Comparison of ENCODE assay signal across 19 cellular contexts in the genomic region with DNA sequence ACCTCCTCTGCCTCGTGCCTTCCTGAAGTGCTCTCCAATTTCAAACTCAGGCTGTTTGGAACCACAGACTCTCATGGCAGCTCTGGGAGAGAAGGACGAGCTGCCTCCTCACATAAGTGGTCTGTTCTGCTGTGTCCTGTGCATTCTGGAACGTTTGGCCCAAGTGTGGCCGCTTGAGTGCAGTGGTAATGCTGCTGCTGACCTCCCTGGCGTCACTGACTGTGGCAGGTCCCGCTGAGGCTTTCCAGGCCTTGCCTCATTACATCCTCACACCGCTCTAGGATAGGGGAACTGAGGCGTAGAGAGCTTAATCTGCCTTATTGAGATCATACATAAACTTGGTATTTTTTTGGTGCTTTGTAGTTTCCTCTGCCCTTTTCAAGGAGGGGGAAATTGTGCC. TPM values are rescaled to one million over a fixed set of nuclear protein-coding genes. Genes with fewer than 3 reads are reported as not detected.
DNase-seq lines count a peak whose midpoint lies in the region; ATAC-seq and TF ChIP-seq lines count a peak whose summit lies in the region.
"Had no signal": no experiment of that assay in that cellular context is flagged by ENCODE, and none has a peak within 500 bp of the region (broad histone marks: within the 10 kb centered on the region; RNA-seq: fewer than 3 reads in every experiment).

No MANE protein-coding gene starts in this region.

- WGBS in lung, 2 donors, result 79 to 88% methylated on average over 8 of the region's 8 CpGs
- WGBS in transverse colon (ENCODE audit: low coverage in 1 of 2), 2 donors, result 82 to 100% methylated on average over 1 to 8 of the region's 8 CpGs

- H3K4me1 ChIP-seq in left ventricle myocardium inferior (peaks cover 52% of the 10 kb centered on the region), lung (ENCODE audit: control insufficient read depth in 2 of 2, insufficient read depth in 2 of 2, low read length in 2 of 2) (peaks cover 6 to 17% of the 10 kb centered on the region in 2 donors), stomach smooth muscle (ENCODE audit: control insufficient read depth, insufficient read depth, low read length) (peaks cover 4% of the 10 kb centered on the region), transverse colon (peaks cover 0 to 24% (median under 1%) of the 10 kb centered on the region in 4 donors)

- H3K27ac ChIP-seq in left ventricle myocardium inferior (replicated peaks), result peak overlapping the region; percentile 78
- H3K27ac ChIP-seq in lung (ENCODE audit: low read depth in 1 of 2, low read length in 1 of 2), result peak overlapping the region; percentile 27 to 28
- peak overlapping the region; percentile 82 for H3K27ac ChIP-seq in stomach smooth muscle (ENCODE audit: low read length)
- H3K27ac ChIP-seq in transverse colon, result no peak overlapping the region
- H3K27ac ChIP-seq: PC-9 had no signal

- TF ChIP-seq POLR2A in transverse colon (IDR thresholded peaks at IDR 0.05), result no peak

- TF ChIP-seq EP300 in transverse colon (IDR thresholded peaks at IDR 0.05; ENCODE audit: low read depth), result no peak

- in situ Hi-C loops in transverse colon (cut with MboI; ENCODE audit: low pct_ligation_motif_present in 1 of 4, low pct_unique_long_range_greater_than_20kb in 1 of 4, low sequenced_read_pairs in 3 of 4), result no loop called here

- TF ChIP-seq CTCF in left ventricle myocardium inferior (IDR thresholded peaks at IDR 0.05; ENCODE audit: borderline replicate concordance), result no peak
- TF ChIP-seq CTCF in lung (IDR thresholded peaks at IDR 0.05; ENCODE audit: control extremely low read depth, extremely low read depth), result no peak
- no peak for TF ChIP-seq CTCF in transverse colon (IDR thresholded peaks at IDR 0.05)
- no peak for TF ChIP-seq CTCF in GM20000 (IDR thresholded peaks at IDR 0.05; ENCODE audit: extremely low read depth, missing control alignments)

- H3K36me3 ChIP-seq in left ventricle myocardium inferior, result no peaks in the 10 kb centered on the region
- H3K36me3 ChIP-seq in lung (ENCODE audit: control insufficient read depth in 2 of 2, insufficient read depth in 2 of 2, low read length in 2 of 2), result peaks cover 0 to 3% of the 10 kb centered on the region in 2 donors
- no peaks in the 10 kb centered on the region for H3K36me3 ChIP-seq in stomach smooth muscle (ENCODE audit: control insufficient read depth in 2 of 2, insufficient read depth in 2 of 2, low read length in 2 of 2)
- no peaks in the 10 kb centered on the region for H3K36me3 ChIP-seq in transverse colon

- H3K4me3 ChIP-seq in left ventricle myocardium inferior, result no peak overlapping the region
- H3K4me3 ChIP-seq in lung, result no peak overlapping the region
- H3K4me3 ChIP-seq in stomach smooth muscle (ENCODE audit: low read length in 2 of 2), result no peak overlapping the region
- H3K4me3 ChIP-seq in transverse colon, result no peak overlapping the region
- H3K4me3 ChIP-seq: GM12878, K562, PC-9 had no signal

- no peaks in the 10 kb centered on the region for H3K27me3 ChIP-seq in left ventricle myocardium inferior (ENCODE audit: low read depth)
- H3K27me3 ChIP-seq in lung (ENCODE audit: control insufficient read depth, insufficient read depth), result no peaks in the 10 kb centered on the region
- H3K27me3 ChIP-seq in stomach smooth muscle (ENCODE audit: control insufficient read depth in 1 of 2, insufficient read depth in 2 of 2, low read length in 2 of 2), result no peaks in the 10 kb centered on the region
- H3K27me3 ChIP-seq in transverse colon, result no peaks in the 10 kb centered on the region

- intact Hi-C loops in left ventricle myocardium inferior (cut with micrococcal nuclease) (no loop called here), transverse colon (cut with DNase I; ENCODE audit: low total_unique reads) (no loop called here)

- H3K9me3 ChIP-seq in left ventricle myocardium inferior (replicated peaks), result no peaks in the 10 kb centered on the region
- H3K9me3 ChIP-seq in lung (ENCODE audit: control insufficient read depth in 2 of 2, insufficient read depth in 1 of 2, low read length in 1 of 2), result no peaks in the 10 kb centered on the region
- no peaks in the 10 kb centered on the region for H3K9me3 ChIP-seq in stomach smooth muscle (ENCODE audit: control insufficient read depth in 2 of 2, low read length in 2 of 2)
- no peaks in the 10 kb centered on the region for H3K9me3 ChIP-seq in transverse colon

- H3K9ac ChIP-seq in stomach smooth muscle (ENCODE audit: low read length in 2 of 2), result no peak overlapping the region

- no peak for ATAC-seq in lung (ENCODE audit: insufficient read depth, low FRiP score)
- ATAC-seq: GM12878, K562 had no signal

- peak; percentile 37 for DNase-seq in activated CD8-positive, alpha-beta memory T cell treated with anti-CD3 and anti-CD28 coated beads for 24 hours
- no peak for DNase-seq in activated CD8-positive, alpha-beta memory T cell treated with anti-CD3 and anti-CD28 coated beads, Interleukin-2, amount 50 U/mL, for 48 hours
- DNase-seq in left ventricle myocardium inferior, result peak; percentile 44
- no peak for DNase-seq in lung (ENCODE audit: low spot score)
- DNase-seq in transverse colon, result no peak
- no peak for DNase-seq in NCI-H345 treated with DMSO at 0.1 percent for 48 hours (lab: John Stamatoyannopoulos, UW; ENCODE audit: unreplicated experiment)
- no peak for DNase-seq in GM20000 (ENCODE audit: low spot score)
- DNase-seq: 8988T; CD4-positive, alpha-beta memory T cell; DMS79 treated with DMSO at 0.1 percent for 48 hours; GOT3; NCI-H187 treated with DMSO at 0.1 percent for 48 hours; NCI-H2171 treated with DMSO at 0.1 percent for 48 hours; NCI-H510A; NCI-H774; PC-9 had no signal

RNA-seq across cellular contexts. Expression of gene CCDC92, which starts 14.2 kb away (rescaled TPM):
- total RNA-seq in left ventricle myocardium inferior, result 57.2 TPM
- 10 to 100 TPM; 17.7 to 43.9 TPM for total RNA-seq in lung
- polyA plus RNA-seq in lung, result 10 to 100 TPM; 25.8 to 55.5 TPM
- 10 to 100 TPM; 14.8 to 48.8 (median 21.1) TPM for total RNA-seq in transverse colon

RNA-seq across cellular contexts. Expression of gene ZNF664, which starts 14.6 kb away (rescaled TPM):
- 80.7 TPM for total RNA-seq in left ventricle myocardium inferior
- total RNA-seq in lung, result 100 to 1,000 TPM; 105 to 118 TPM
- 10 to 100 TPM; 31.7 to 34.3 TPM for polyA plus RNA-seq in lung
- total RNA-seq in transverse colon, result 100 to 1,000 TPM in 2 of 4 donors, 10 to 100 TPM in 2; 84.4 to 144 (median 103) TPM

Comparison
In these comparisons a context has a peak if more than half of its experiments do, and no peak if none do; other contexts are left out.
1. DNase-seq: peak in activated CD8-positive, alpha-beta memory T cell treated with anti-CD3 and anti-CD28 coated beads for 24 hours (single experiment) and left ventricle myocardium inferior (single experiment); none in activated CD8-positive, alpha-beta memory T cell treated with anti-CD3 and anti-CD28 coated beads, Interleukin-2, amount 50 U/mL, for 48 hours (single experiment), lung (single experiment), transverse colon (single experiment), NCI-H345 treated with DMSO at 0.1 percent for 48 hours (single experiment) and GM20000 (single experiment).
2. H3K27ac ChIP-seq: peak in left ventricle myocardium inferior (single experiment), lung (2 of 2) and stomach smooth muscle (single experiment); none in transverse colon (0 of 4).